Comparison of ENCODE assay signal across 8 cellular contexts in genomic region chr9:72271617-72272478, GRCh38.
DNase-seq lines count a peak whose midpoint lies in the region; ATAC-seq and TF ChIP-seq lines count a peak whose summit lies in the region.

No MANE protein-coding gene starts in this region.

- peak; percentile 44 for ATAC-seq in CD8-positive, alpha-beta T cell
- ATAC-seq in GM18861 (IDR thresholded peaks at IDR 0.05; ENCODE audit: unreplicated experiment) = peak; percentile 32
- no peak for ATAC-seq in GM19467 (IDR thresholded peaks at IDR 0.05; ENCODE audit: unreplicated experiment)

- no peaks in the 10 kb centered on the region for H3K36me3 Mint-ChIP-seq in CD8-positive, alpha-beta T cell
- H3K36me3 Mint-ChIP-seq in brain = no peaks in the 10 kb centered on the region
- no peaks in the 10 kb centered on the region for H3K36me3 Mint-ChIP-seq in immature natural killer cell

- intact Hi-C loops in CD8-positive, alpha-beta T cell (cut with DNase I, micrococcal nuclease) = loop anchor here (1.0 to 10.0 kb wide), 7 partner anchors 233 to 1631 kb away; no protein-coding TSS in a partner anchor

- no peaks in the 10 kb centered on the region for H3K9me3 Mint-ChIP-seq in CD8-positive, alpha-beta T cell
- H3K9me3 Mint-ChIP-seq in brain (peaks cover 0 to 3% (median 0%) of the 10 kb centered on the region in 5 experiments), immature natural killer cell (no peaks in the 10 kb centered on the region)

- no peaks in the 10 kb centered on the region for H3K4me1 ChIP-seq in CD8-positive, alpha-beta T cell (ENCODE audit: insufficient read depth, low read length)

- DNase-seq in CD8-positive, alpha-beta T cell = peak in 4 of 7 experiments; percentile 19 to 50 (median 37)
- DNase-seq in HL-60 (ENCODE audit: low read depth in 1 of 2, low spot score in 1 of 2) (peak; percentile 50 to 52), RWPE1 (ENCODE audit: low spot score) (peak; percentile 80), immature natural killer cell (peak; percentile 7 to 31 (median 24))
- DNase-seq in stimulated activated CD4-positive, alpha-beta T cell treated with anti-CD3 and anti-CD28 coated beads, Interleukin-2, amount 100 ng/mL, for 24 hours = peak; percentile 40 to 62

- H3K4me3 ChIP-seq in CD8-positive, alpha-beta T cell (ENCODE audit: low read depth, low read length) = no peak overlapping the region
- H3K4me3 ChIP-seq in HL-60 (replicated peaks; ENCODE audit: insufficient read depth, low read length) = no peak overlapping the region

- no peak overlapping the region for H3K27ac ChIP-seq in CD8-positive, alpha-beta T cell (ENCODE audit: low read depth, low read length)
- H3K27ac ChIP-seq in HL-60 (replicated peaks) = no peak overlapping the region
- no peak overlapping the region for H3K27ac ChIP-seq in RWPE1

- H3K4me3 Mint-ChIP-seq in CD8-positive, alpha-beta T cell = no peak overlapping the region
- no peak overlapping the region for H3K4me3 Mint-ChIP-seq in brain
- no peak overlapping the region for H3K4me3 Mint-ChIP-seq in immature natural killer cell

- peaks cover 2% of the 10 kb centered on the region for H3K27me3 Mint-ChIP-seq in CD8-positive, alpha-beta T cell (ENCODE audit: low read depth)
- H3K27me3 Mint-ChIP-seq in brain (peaks cover 14% of the 10 kb centered on the region), immature natural killer cell (ENCODE audit: low read depth in 3 of 3) (peaks cover 0 to 6% (median 2%) of the 10 kb centered on the region in 3 donors)

- H3K4me1 Mint-ChIP-seq in CD8-positive, alpha-beta T cell (ENCODE audit: low read depth) = no peaks in the 10 kb centered on the region
- H3K4me1 Mint-ChIP-seq in brain (no peaks in the 10 kb centered on the region), immature natural killer cell (no peaks in the 10 kb centered on the region)

- no peak overlapping the region for H3K27ac Mint-ChIP-seq in CD8-positive, alpha-beta T cell
- H3K27ac Mint-ChIP-seq in brain (peak overlapping the region in 1 of 5 experiments; percentile 67), immature natural killer cell (no peak overlapping the region)

- no peaks in the 10 kb centered on the region for H3K27me3 ChIP-seq in CD8-positive, alpha-beta T cell (ENCODE audit: insufficient read depth, low read length)
- no peaks in the 10 kb centered on the region for H3K27me3 ChIP-seq in HL-60 (ENCODE audit: insufficient read depth, poor library complexity, severe bottlenecking)

- TF ChIP-seq CTCF in CD8-positive, alpha-beta T cell (IDR thresholded peaks at IDR 0.05) = peak; percentile 88
- TF ChIP-seq CTCF in HL-60 (IDR thresholded peaks at IDR 0.05; ENCODE audit: insufficient read depth, low read length) = peak; percentile 35
- peak; percentile 85 for TF ChIP-seq CTCF in RWPE1 (conservative IDR thresholded peaks at IDR 0.05; ENCODE audit: low read depth)
- peak; percentile 88 to 90 for TF ChIP-seq CTCF in brain (conservative IDR thresholded peaks at IDR 0.05)

- H3K9me3 ChIP-seq in CD8-positive, alpha-beta T cell (ENCODE audit: low read length) = no peaks in the 10 kb centered on the region

- CTCF ChIA-PET in CD8-positive, alpha-beta T cell (lab: Charles Lee) = interaction anchor here (0.8 to 2.8 kb wide), 23 partner anchors 10 to 1635 kb away, joined by 3 to 35 read pairs (median 4); no protein-coding TSS in a partner anchor
- CTCF ChIA-PET in RWPE1 (lab: Yijun Ruan, JAX) = interaction anchor here (0.5 to 2.7 kb wide), 25 partner anchors 9 to 1810 kb away, joined by 3 to 72 read pairs (median 4); no protein-coding TSS in a partner anchor

- no peaks in the 10 kb centered on the region for H3K36me3 ChIP-seq in CD8-positive, alpha-beta T cell (ENCODE audit: insufficient read depth, low read length)

- POLR2A ChIA-PET in CD8-positive, alpha-beta T cell (lab: Charles Lee) = interaction anchor here (1.0 kb wide), 1 partner anchor 233 kb away, joined by 3 read pairs; no protein-coding TSS in a partner anchor
- POLR2A ChIA-PET in RWPE1 (lab: Yijun Ruan, JAX; ENCODE audit: low non-redundant PET) = no interaction called here

Comparison
In these comparisons a context has a peak if more than half of its experiments do, and no peak if none do; other contexts are left out.
1. DNase-seq: peak in every context shown above with its lines; median percentile 80 in RWPE1; 51 in HL-60; 51 in stimulated activated CD4-positive, alpha-beta T cell treated with anti-CD3 and anti-CD28 coated beads, Interleukin-2, amount 100 ng/mL, for 24 hours; 37 in CD8-positive, alpha-beta T cell; 24 in immature natural killer cell.
2. CTCF ChIP-seq: peak in every context shown above with its lines; median percentile 89 in brain; 88 in CD8-positive, alpha-beta T cell; 85 in RWPE1; 35 in HL-60.